ENCODE assay signal across 20 cellular contexts in genomic region chr11:25423436-25424184, GRCh38.
DNase-seq lines count a peak whose midpoint lies in the region; ATAC-seq and TF ChIP-seq lines count a peak whose summit lies in the region.
"Had no signal": no experiment of that assay in that cellular context is flagged by ENCODE, and none has a peak within 500 bp of the region (broad histone marks: within the 10 kb centered on the region; RNA-seq: fewer than 3 reads in every experiment).

No MANE protein-coding gene starts in this region.

- H3K9me3 ChIP-seq in left ventricle myocardium inferior (replicated peaks) (no peaks in the 10 kb centered on the region), right atrium auricular region (no peaks in the 10 kb centered on the region), vagina (no peaks in the 10 kb centered on the region), right lobe of liver (no peaks in the 10 kb centered on the region)
- H3K9me3 ChIP-seq: A549 had no signal

- intact Hi-C loops in left ventricle myocardium inferior (cut with micrococcal nuclease) (no loop called here), vagina (cut with DNase I) (no loop called here), right lobe of liver (cut with DNase I) (no loop called here), head of caudate nucleus (cut with DNase I) (no loop called here)

- H3K4me1 Mint-ChIP-seq in activated T-cell treated with anti-CD3 and anti-CD28 coated beads, Interleukin-2, amount 50 U/mL, for 24 hours (ENCODE audit: low read depth) = no peaks in the 10 kb centered on the region
- H3K4me1 Mint-ChIP-seq: CD4-positive, alpha-beta memory T cell; naive thymus-derived CD8-positive, alpha-beta T cell had no signal

- H3K27ac ChIP-seq in left ventricle myocardium inferior (replicated peaks) (peak overlapping the region; percentile 14), right atrium auricular region (no peak overlapping the region), vagina (peak overlapping the region; percentile 9), right lobe of liver (no peak overlapping the region)
- H3K27ac ChIP-seq: A549, cardiac muscle cell had no signal

- DNase-seq in left ventricle myocardium inferior = no peak
- no peak for DNase-seq in right atrium auricular region (ENCODE audit: low spot score)
- peak; percentile 87 for DNase-seq in choroid plexus epithelial cell (ENCODE audit: low read depth)
- DNase-seq in iris pigment epithelial cell (ENCODE audit: low read depth) = peak; percentile 65
- DNase-seq in vagina (ENCODE audit: extremely low spot score in 2 of 2) = no peak
- no peak for DNase-seq in activated T-cell treated with anti-CD3 and anti-CD28 coated beads, Interleukin-2, amount 50 U/mL, for 24 hours
- DNase-seq in right lobe of liver = no peak
- no peak for DNase-seq in head of caudate nucleus
- DNase-seq: activated CD4-positive, CD25-positive, alpha-beta regulatory T cell treated with anti-CD3 and anti-CD28 coated beads, Interleukin-2, amount 50 U/mL, for 72 hours; activated CD8-positive, alpha-beta memory T cell treated with anti-CD3 and anti-CD28 coated beads, Interleukin-2, amount 50 U/mL, for 4 hours; activated naive CD4-positive, alpha-beta T cell; CD4-positive, alpha-beta memory T cell; hippocampal formation; naive thymus-derived CD8-positive, alpha-beta T cell; NCI-H1694 treated with DMSO at 0.1 percent for 48 hours; NCI-H510A; OCI-M1; stimulated activated CD4-positive, alpha-beta T cell treated with anti-CD3 and anti-CD28 coated beads, Interleukin-2, amount 100 ng/mL, for 24 hours had no signal

- H3K4me3 Mint-ChIP-seq in activated T-cell treated with anti-CD3 and anti-CD28 coated beads, Interleukin-2, amount 50 U/mL, for 24 hours = no peak overlapping the region
- H3K4me3 Mint-ChIP-seq: CD4-positive, alpha-beta memory T cell; naive thymus-derived CD8-positive, alpha-beta T cell had no signal

- TF ChIP-seq POLR2A in vagina (IDR thresholded peaks at IDR 0.05) = no peak
- TF ChIP-seq POLR2A in right lobe of liver (IDR thresholded peaks at IDR 0.05) = no peak

- TF ChIP-seq CTCF in left ventricle myocardium inferior (IDR thresholded peaks at IDR 0.05; ENCODE audit: borderline replicate concordance) = no peak
- no peak for TF ChIP-seq CTCF in right atrium auricular region (IDR thresholded peaks at IDR 0.05)
- no peak for TF ChIP-seq CTCF in choroid plexus epithelial cell (conservative IDR thresholded peaks at IDR 0.05; ENCODE audit: low read depth, low read length)
- no peak for TF ChIP-seq CTCF in vagina (IDR thresholded peaks at IDR 0.05)
- no peak for TF ChIP-seq CTCF in right lobe of liver (IDR thresholded peaks at IDR 0.05)

- H3K36me3 Mint-ChIP-seq in activated T-cell treated with anti-CD3 and anti-CD28 coated beads, Interleukin-2, amount 50 U/mL, for 24 hours (ENCODE audit: low read depth) = no peaks in the 10 kb centered on the region
- H3K36me3 Mint-ChIP-seq: CD4-positive, alpha-beta memory T cell; naive thymus-derived CD8-positive, alpha-beta T cell had no signal

- peaks cover 6% of the 10 kb centered on the region for H3K9me3 Mint-ChIP-seq in activated T-cell treated with anti-CD3 and anti-CD28 coated beads, Interleukin-2, amount 50 U/mL, for 24 hours

- no peak overlapping the region for H3K4me3 ChIP-seq in left ventricle myocardium inferior
- H3K4me3 ChIP-seq in right atrium auricular region = no peak overlapping the region
- no peak overlapping the region for H3K4me3 ChIP-seq in choroid plexus epithelial cell (ENCODE audit: low read depth, low read length)
- H3K4me3 ChIP-seq in vagina = no peak overlapping the region
- H3K4me3 ChIP-seq in right lobe of liver = no peak overlapping the region
- H3K4me3 ChIP-seq: A549, cardiac muscle cell had no signal

- no peaks in the 10 kb centered on the region for H3K4me1 ChIP-seq in left ventricle myocardium inferior
- no peaks in the 10 kb centered on the region for H3K4me1 ChIP-seq in right atrium auricular region
- no peaks in the 10 kb centered on the region for H3K4me1 ChIP-seq in vagina
- H3K4me1 ChIP-seq in right lobe of liver = no peaks in the 10 kb centered on the region
- H3K4me1 ChIP-seq: A549 had no signal

- H3K27me3 ChIP-seq in left ventricle myocardium inferior (ENCODE audit: low read depth) = no peaks in the 10 kb centered on the region
- H3K27me3 ChIP-seq in right atrium auricular region = no peaks in the 10 kb centered on the region
- no peaks in the 10 kb centered on the region for H3K27me3 ChIP-seq in vagina
- no peaks in the 10 kb centered on the region for H3K27me3 ChIP-seq in right lobe of liver
- H3K27me3 ChIP-seq: cardiac muscle cell had no signal

- ATAC-seq in right lobe of liver = no peak
- ATAC-seq: A549; naive thymus-derived CD8-positive, alpha-beta T cell had no signal

- no peaks in the 10 kb centered on the region for H3K27me3 Mint-ChIP-seq in activated T-cell treated with anti-CD3 and anti-CD28 coated beads, Interleukin-2, amount 50 U/mL, for 24 hours
- H3K27me3 Mint-ChIP-seq: CD4-positive, alpha-beta memory T cell; naive thymus-derived CD8-positive, alpha-beta T cell had no signal

- H3K36me3 ChIP-seq in left ventricle myocardium inferior (no peaks in the 10 kb centered on the region), right atrium auricular region (no peaks in the 10 kb centered on the region), vagina (no peaks in the 10 kb centered on the region), right lobe of liver (no peaks in the 10 kb centered on the region)
- H3K36me3 ChIP-seq: cardiac muscle cell had no signal

- WGBS in right lobe of liver (ENCODE audit: insufficient coverage, low coverage, low lambda C conversion rate, missing lambda C conversion rate) = 30% methylated on average over 8 of the region's 8 CpGs

- H3K27ac Mint-ChIP-seq in activated T-cell treated with anti-CD3 and anti-CD28 coated beads, Interleukin-2, amount 50 U/mL, for 24 hours = no peak overlapping the region
- H3K27ac Mint-ChIP-seq: CD4-positive, alpha-beta memory T cell; naive thymus-derived CD8-positive, alpha-beta T cell had no signal

Comparison
In these comparisons a context has a peak if more than half of its experiments do, and no peak if none do; other contexts are left out.
1. H3K27ac ChIP-seq: peak in left ventricle myocardium inferior (single experiment) and vagina (single experiment); none in right atrium auricular region (0 of 2) and right lobe of liver (0 of 3).
2. DNase-seq: peak in choroid plexus epithelial cell (single experiment) and iris pigment epithelial cell (single experiment); none in left ventricle myocardium inferior (single experiment), right atrium auricular region (single experiment), vagina (0 of 2), activated T-cell treated with anti-CD3 and anti-CD28 coated beads, Interleukin-2, amount 50 U/mL, for 24 hours (single experiment), right lobe of liver (0 of 3) and head of caudate nucleus (0 of 42).